In the genomic region with DNA sequence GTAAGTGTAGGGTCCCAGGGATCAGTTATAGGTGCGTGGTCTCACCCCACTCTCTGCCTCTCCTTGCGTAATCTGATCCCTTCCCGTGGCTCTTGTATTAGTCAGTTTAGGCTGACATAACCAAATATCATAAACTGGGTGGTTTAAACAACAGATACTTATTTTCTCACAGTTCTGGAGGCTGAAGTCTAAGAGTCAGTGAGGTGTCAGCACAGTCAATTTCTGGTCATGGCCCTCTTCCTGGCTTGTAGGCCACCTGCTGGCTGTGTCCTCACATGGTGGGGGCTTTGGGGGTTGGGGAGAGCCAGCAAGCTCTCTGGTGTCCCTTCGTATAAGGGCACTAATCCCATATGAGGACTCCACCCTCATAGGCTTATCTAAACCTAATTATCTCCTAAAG, we compare ENCODE assay signal across 26 cellular contexts. TPM values are rescaled to one million over a fixed set of nuclear protein-coding genes. Genes with fewer than 3 reads are reported as not detected.
"Had no signal": no experiment of that assay in that cellular context is flagged by ENCODE, and none has a peak within 500 bp of the region (broad histone marks: within the 10 kb centered on the region; RNA-seq: fewer than 3 reads in every experiment).

No MANE protein-coding gene starts in this region.

- H3K4me1 Mint-ChIP-seq: activated T-helper 17 cell treated with anti-CD3 and anti-CD28 coated beads, Interleukin-2, amount 50 U/mL, for 72 hours; central memory CD8-positive, alpha-beta T cell; natural killer cell had no signal

- H3K4me3 Mint-ChIP-seq: activated CD8-positive, alpha-beta T cell treated with anti-CD3 and anti-CD28 coated beads, Interleukin-2, amount 10 ng/mL, durations not matched to agents 7 days and 5 days; activated T-helper 17 cell treated with anti-CD3 and anti-CD28 coated beads, Interleukin-2, amount 50 U/mL, for 72 hours; central memory CD8-positive, alpha-beta T cell; mesothelial cell of epicardium; natural killer cell; T-helper 2 cell treated with Interferon-gamma antibody and Interleukin-4, amounts not matched to agents 5 μg/mL and 100 μg/mL, for 36 hours; type B pancreatic cell had no signal

- DNase-seq: activated CD4-positive, alpha-beta T cell treated with anti-CD3 and anti-CD28 coated beads for 1 hour; activated CD4-positive, alpha-beta T cell treated with anti-CD3 and anti-CD28 coated beads, Interleukin-2, amount 50 U/mL, for 1 hour; activated CD8-positive, alpha-beta T cell treated with anti-CD3 and anti-CD28 coated beads, Interleukin-2, amount 10 ng/mL, durations not matched to agents 7 days and 5 days; effector memory CD4-positive, alpha-beta T cell; gastrocnemius medialis; hypothalamus; left ventricle myocardium superior; mammary epithelial cell; natural killer cell; retina; spleen; stimulated activated CD4-positive, alpha-beta T cell treated with anti-CD3 and anti-CD28 coated beads, Interleukin-4, amount 100 ng/mL, for 1 hour; stimulated activated naive CD4-positive, alpha-beta T cell treated with Interleukin-2 at 50 U/mL for 16 hours had no signal

- H3K27me3 Mint-ChIP-seq: central memory CD8-positive, alpha-beta T cell had no signal

- H3K9me3 Mint-ChIP-seq: activated naive CD4-positive, alpha-beta T cell treated with anti-CD3 and anti-CD28 coated beads, Interleukin-2, amount 50 U/mL, for 72 hours; activated T-helper 17 cell treated with anti-CD3 and anti-CD28 coated beads, Interleukin-2, amount 50 U/mL, for 72 hours; central memory CD8-positive, alpha-beta T cell; mesothelial cell of epicardium; natural killer cell; T-helper 2 cell treated with Interferon-gamma antibody and Interleukin-4, amounts not matched to agents 5 μg/mL and 100 μg/mL, for 36 hours; type B pancreatic cell had no signal

- H3K36me3 Mint-ChIP-seq: activated naive CD4-positive, alpha-beta T cell treated with anti-CD3 and anti-CD28 coated beads, Interleukin-2, amount 50 U/mL, for 72 hours; mesothelial cell of epicardium; natural killer cell; type B pancreatic cell had no signal

- H3K27ac ChIP-seq: gastrocnemius medialis, spleen, thoracic aorta had no signal

- H3K27ac Mint-ChIP-seq: activated CD8-positive, alpha-beta T cell treated with anti-CD3 and anti-CD28 coated beads, Interleukin-2, amount 10 ng/mL, durations not matched to agents 7 days and 5 days; activated naive CD4-positive, alpha-beta T cell treated with anti-CD3 and anti-CD28 coated beads, Interleukin-2, amount 50 U/mL, for 72 hours; activated T-helper 17 cell treated with anti-CD3 and anti-CD28 coated beads, Interleukin-2, amount 50 U/mL, for 72 hours; mesothelial cell of epicardium; natural killer cell; T-helper 2 cell treated with Interferon-gamma antibody and Interleukin-4, amounts not matched to agents 5 μg/mL and 100 μg/mL, for 36 hours; type B pancreatic cell had no signal

RNA-seq across cellular contexts. Expression of a gene that starts 32.3 kb away (rescaled TPM):
- total RNA-seq: activated CD8-positive, alpha-beta T cell treated with anti-CD3 and anti-CD28 coated beads, Interleukin-2, amount 10 ng/mL, durations not matched to agents 7 days and 5 days; activated naive CD4-positive, alpha-beta T cell treated with anti-CD3 and anti-CD28 coated beads, Interleukin-2, amount 50 U/mL, for 72 hours; activated T-helper 17 cell treated with anti-CD3 and anti-CD28 coated beads, Interleukin-2, amount 50 U/mL, for 72 hours; astrocyte; dermis microvascular lymphatic vessel endothelial cell; endothelial cell of umbilical vein; esophagus mucosa; gastrocnemius medialis; left ventricle myocardium superior; mammary epithelial cell; mesothelial cell of epicardium; natural killer cell; osteoblast; posterior vena cava; spleen had no signal
